In genomic region chr1:232077809-232078208, GRCh38 we compare ENCODE assay signal across 33 cellular contexts.
"Had no signal": no experiment of that assay in that cellular context is flagged by ENCODE, and none has a peak within 500 bp of the region (broad histone marks: within the 10 kb centered on the region; RNA-seq: fewer than 3 reads in every experiment).

No MANE protein-coding gene starts in this region.

- H3K27me3 ChIP-seq: body of pancreas, brain microvascular endothelial cell, breast epithelium, cardiac muscle cell had no signal

- H3K4me1 ChIP-seq: adrenal gland, body of pancreas, breast epithelium had no signal

- H3K4me3 ChIP-seq: adrenal gland, body of pancreas, breast epithelium, cardiac muscle cell had no signal

- H3K9me3 ChIP-seq: adrenal gland, body of pancreas had no signal

- H3K36me3 ChIP-seq: adrenal gland, brain microvascular endothelial cell, breast epithelium, cardiac muscle cell had no signal

- DNase-seq: activated effector memory CD4-positive, alpha-beta T cell treated with anti-CD3 and anti-CD28 coated beads, Interleukin-2, amount 50 U/mL, for 16 hours; activated effector memory CD4-positive, alpha-beta T cell treated with Interleukin-2 at 50 U/mL for 16 hours; activated gamma-delta T cell; activated gamma-delta T cell treated with Interleukin-2 at 50 U/mL for 16 hours; activated naive CD4-positive, alpha-beta T cell; activated naive CD4-positive, alpha-beta T cell treated with anti-CD3 and anti-CD28 coated beads for 36 hours; activated naive CD4-positive, alpha-beta T cell treated with anti-CD3 and anti-CD28 coated beads, Interleukin-2, amount 10 ng/mL, durations not matched to agents 7 days and 5 days; activated naive CD4-positive, alpha-beta T cell treated with anti-CD3 and anti-CD28 coated beads, Interleukin-2, amount 50 U/mL, for 16 hours; activated naive CD4-positive, alpha-beta T cell treated with Interleukin-2 at 50 U/mL for 16 hours; activated naive CD8-positive, alpha-beta T cell treated with anti-CD3 and anti-CD28 coated beads for 36 hours; activated naive CD8-positive, alpha-beta T cell treated with anti-CD3 and anti-CD28 coated beads, Interleukin-2, amount 10 ng/mL, durations not matched to agents 7 days and 5 days; activated naive CD8-positive, alpha-beta T cell treated with anti-CD3 and anti-CD28 coated beads, Interleukin-2, amount 50 U/mL, for 24 hours; activated T-cell treated with anti-CD3 and anti-CD28 coated beads, Interleukin-2, amount 50 U/mL, for 24 hours; activated T-cell treated with anti-CD3 and anti-CD28 coated beads, Interleukin-2, amount 50 U/mL, for 4 hours; activated T-cell treated with anti-CD3 and anti-CD28 coated beads, Interleukin-2, amount 50 U/mL, for 48 hours; activated T-cell treated with anti-CD3 and anti-CD28 coated beads, Interleukin-2, amount 50 U/mL, for 72 hours; adrenal gland; amniotic stem cell; amygdala; anterior cingulate cortex; aorta; body of pancreas; brain microvascular endothelial cell; caudate nucleus; central memory CD4-positive, alpha-beta T cell; cerebellar nuclear complex had no signal

- H3K27ac ChIP-seq: adrenal gland, body of pancreas, brain microvascular endothelial cell, breast epithelium, cardiac muscle cell had no signal

- FAIRE-seq: astrocyte, bronchial epithelial cell, colon had no signal

- ATAC-seq: activated naive CD4-positive, alpha-beta T cell treated with anti-CD3 and anti-CD28 coated beads, Interleukin-2, amount 50 U/mL, for 72 hours; activated naive CD8-positive, alpha-beta T cell treated with anti-CD3 and anti-CD28 coated beads, Interleukin-2, amount 50 U/mL, for 24 hours; activated T-cell treated with anti-CD3 and anti-CD28 coated beads, Interleukin-2, amount 50 U/mL, for 4 hours; activated T-cell treated with anti-CD3 and anti-CD28 coated beads, Interleukin-2, amount 50 U/mL, for 72 hours; activated T-helper 17 cell treated with anti-CD3 and anti-CD28 coated beads, Interleukin-2, amount 50 U/mL, for 72 hours; body of pancreas had no signal
